Comparison of ENCODE assay signal across 1 cellular context in the genomic region with DNA sequence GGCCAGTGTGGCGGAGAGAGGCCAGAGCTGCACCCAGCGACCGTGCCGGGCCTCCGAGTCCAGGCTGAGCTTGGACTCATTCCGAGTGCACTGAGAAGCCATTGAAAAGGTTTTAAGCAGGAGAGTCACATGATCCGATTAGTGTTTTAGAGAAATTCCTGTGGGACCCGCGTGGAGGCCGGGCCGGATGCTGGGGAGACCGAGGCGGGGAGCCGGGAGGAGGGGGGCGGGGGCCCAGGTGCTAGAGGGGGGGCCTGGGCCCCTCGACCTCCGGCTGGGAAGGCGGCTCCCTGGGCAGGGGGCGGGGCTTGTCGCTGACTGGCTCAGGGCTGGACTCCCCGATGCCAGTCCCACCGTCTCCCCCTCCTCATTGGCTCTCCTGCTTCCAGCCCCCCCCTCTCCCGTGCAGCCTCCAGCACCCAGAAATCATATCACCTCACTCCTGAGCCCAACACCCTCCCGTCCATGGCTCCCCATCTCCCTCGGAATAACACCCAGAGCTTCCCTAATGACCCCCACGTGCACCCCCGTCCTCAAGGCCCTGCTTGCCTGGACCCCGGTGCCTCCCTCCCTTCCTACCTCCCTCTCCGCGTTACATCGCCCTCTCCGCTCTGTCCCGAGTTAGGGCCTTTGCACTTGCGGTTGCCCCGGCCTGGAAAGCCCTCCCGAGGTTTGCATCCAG.
A peak's percentile ranks its signal among the peaks of the same experiment; 100 is the strongest.
TF ChIP-seq lines count a peak whose summit lies in the region.

No MANE protein-coding gene starts in this region.

TF ChIP-seq in IMR-90, 13 proteins besides CTCF, POLR2A, EP300 and RAD21:
- TF ChIP-seq, protein P1, sequence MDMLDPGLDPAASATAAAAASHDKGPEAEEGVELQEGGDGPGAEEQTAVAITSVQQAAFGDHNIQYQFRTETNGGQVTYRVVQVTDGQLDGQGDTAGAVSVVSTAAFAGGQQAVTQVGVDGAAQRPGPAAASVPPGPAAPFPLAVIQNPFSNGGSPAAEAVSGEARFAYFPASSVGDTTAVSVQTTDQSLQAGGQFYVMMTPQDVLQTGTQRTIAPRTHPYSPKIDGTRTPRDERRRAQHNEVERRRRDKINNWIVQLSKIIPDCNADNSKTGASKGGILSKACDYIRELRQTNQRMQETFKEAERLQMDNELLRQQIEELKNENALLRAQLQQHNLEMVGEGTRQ (IDR thresholded peaks at IDR 0.05; ENCODE audit: low read depth, low read length) = peak; percentile 61
- no peak for TF ChIP-seq RFX5 (IDR thresholded peaks at IDR 0.05; ENCODE audit: low read depth, low read length)
